1 cellular context compared by ENCODE assay signal in genomic region chr14:104294628-104294982, GRCh38.
TF ChIP-seq lines count a peak whose summit lies in the region.

No MANE protein-coding gene starts in this region.

TF ChIP-seq in GM23338, 12 proteins besides CTCF, POLR2A, EP300 and RAD21 (continued from another document):
- no peak for TF ChIP-seq ZNF462 (CRISPR knock-in tag; IDR thresholded peaks at IDR 0.05)
- TF ChIP-seq NANOG (IDR thresholded peaks at IDR 0.05; ENCODE audit: borderline replicate concordance), result no peak
- no peak for TF ChIP-seq STAT1 (IDR thresholded peaks at IDR 0.05; ENCODE audit: unreplicated experiment)
- TF ChIP-seq ZNF331 (CRISPR knock-in tag; IDR thresholded peaks at IDR 0.05; ENCODE audit: low read depth), result no peak
- no peak for TF ChIP-seq ZNF114 (CRISPR knock-in tag; IDR thresholded peaks at IDR 0.05)
- TF ChIP-seq JUNB (IDR thresholded peaks at IDR 0.05; ENCODE audit: unreplicated experiment), result no peak
- TF ChIP-seq, protein P1, sequence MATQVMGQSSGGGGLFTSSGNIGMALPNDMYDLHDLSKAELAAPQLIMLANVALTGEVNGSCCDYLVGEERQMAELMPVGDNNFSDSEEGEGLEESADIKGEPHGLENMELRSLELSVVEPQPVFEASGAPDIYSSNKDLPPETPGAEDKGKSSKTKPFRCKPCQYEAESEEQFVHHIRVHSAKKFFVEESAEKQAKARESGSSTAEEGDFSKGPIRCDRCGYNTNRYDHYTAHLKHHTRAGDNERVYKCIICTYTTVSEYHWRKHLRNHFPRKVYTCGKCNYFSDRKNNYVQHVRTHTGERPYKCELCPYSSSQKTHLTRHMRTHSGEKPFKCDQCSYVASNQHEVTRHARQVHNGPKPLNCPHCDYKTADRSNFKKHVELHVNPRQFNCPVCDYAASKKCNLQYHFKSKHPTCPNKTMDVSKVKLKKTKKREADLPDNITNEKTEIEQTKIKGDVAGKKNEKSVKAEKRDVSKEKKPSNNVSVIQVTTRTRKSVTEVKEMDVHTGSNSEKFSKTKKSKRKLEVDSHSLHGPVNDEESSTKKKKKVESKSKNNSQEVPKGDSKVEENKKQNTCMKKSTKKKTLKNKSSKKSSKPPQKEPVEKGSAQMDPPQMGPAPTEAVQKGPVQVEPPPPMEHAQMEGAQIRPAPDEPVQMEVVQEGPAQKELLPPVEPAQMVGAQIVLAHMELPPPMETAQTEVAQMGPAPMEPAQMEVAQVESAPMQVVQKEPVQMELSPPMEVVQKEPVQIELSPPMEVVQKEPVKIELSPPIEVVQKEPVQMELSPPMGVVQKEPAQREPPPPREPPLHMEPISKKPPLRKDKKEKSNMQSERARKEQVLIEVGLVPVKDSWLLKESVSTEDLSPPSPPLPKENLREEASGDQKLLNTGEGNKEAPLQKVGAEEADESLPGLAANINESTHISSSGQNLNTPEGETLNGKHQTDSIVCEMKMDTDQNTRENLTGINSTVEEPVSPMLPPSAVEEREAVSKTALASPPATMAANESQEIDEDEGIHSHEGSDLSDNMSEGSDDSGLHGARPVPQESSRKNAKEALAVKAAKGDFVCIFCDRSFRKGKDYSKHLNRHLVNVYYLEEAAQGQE (IDR thresholded peaks at IDR 0.05; ENCODE audit: unreplicated experiment), result no peak
- TF ChIP-seq EZH2phosphoT487 (IDR thresholded peaks at IDR 0.05; ENCODE audit: unreplicated experiment), result no peak
- no peak for TF ChIP-seq CREB1 (CRISPR knock-in tag; IDR thresholded peaks at IDR 0.05; ENCODE audit: low read depth)
- no peak for TF ChIP-seq ETS1 (IDR thresholded peaks at IDR 0.05)
- no peak for TF ChIP-seq POLR2AphosphoS5 (IDR thresholded peaks at IDR 0.05; ENCODE audit: low read depth)
